Comparison of ENCODE assay signal across 9 cellular contexts in genomic region chr3:52703356-52703755, GRCh38. TPM values are rescaled to one million over a fixed set of nuclear protein-coding genes. Genes with fewer than 3 reads are reported as not detected.
DNase-seq lines count a peak whose midpoint lies in the region; ATAC-seq and TF ChIP-seq lines count a peak whose summit lies in the region.
"Had no signal": no experiment of that assay in that cellular context is flagged by ENCODE, and none has a peak within 500 bp of the region (broad histone marks: within the 10 kb centered on the region; RNA-seq: fewer than 3 reads in every experiment).

No MANE protein-coding gene starts in this region.

- no peak for DNase-seq in CD4-positive, alpha-beta memory T cell
- peak; percentile 61 for DNase-seq in KBM-7
- DNase-seq in activated naive CD8-positive, alpha-beta T cell treated with anti-CD3 and anti-CD28 coated beads, Interleukin-2, amount 50 U/mL, for 24 hours: no peak
- no peak for DNase-seq in nephron progenitor cell
- no peak for DNase-seq in heart right ventricle
- no peak for DNase-seq in caudate nucleus (lab: John Stamatoyannopoulos, UW)
- DNase-seq: midbrain, NCI-H2171 treated with DMSO at 0.1 percent for 48 hours had no signal

- no peak overlapping the region for H3K27ac ChIP-seq in CD4-positive, alpha-beta memory T cell (ENCODE audit: low read depth, low read length)
- no peak overlapping the region for H3K27ac ChIP-seq in heart right ventricle
- no peak overlapping the region for H3K27ac ChIP-seq in caudate nucleus (ENCODE audit: low read depth, low read length)

- H3K27ac Mint-ChIP-seq in CD4-positive, alpha-beta memory T cell: peak overlapping the region in 2 of 7 donors; percentile 60 to 99
- H3K27ac Mint-ChIP-seq in activated naive CD8-positive, alpha-beta T cell treated with anti-CD3 and anti-CD28 coated beads, Interleukin-2, amount 50 U/mL, for 24 hours: no peak overlapping the region
- no peak overlapping the region for H3K27ac Mint-ChIP-seq in nephron progenitor cell

- CTCF ChIA-PET in CD4-positive, alpha-beta memory T cell (lab: Charles Lee; ENCODE audit: partially characterized antibody): no interaction called here

- no peaks in the 10 kb centered on the region for H3K9me3 Mint-ChIP-seq in CD4-positive, alpha-beta memory T cell
- no peaks in the 10 kb centered on the region for H3K9me3 Mint-ChIP-seq in activated naive CD8-positive, alpha-beta T cell treated with anti-CD3 and anti-CD28 coated beads, Interleukin-2, amount 50 U/mL, for 24 hours
- no peaks in the 10 kb centered on the region for H3K9me3 Mint-ChIP-seq in nephron progenitor cell

- H3K27me3 ChIP-seq in CD4-positive, alpha-beta memory T cell (ENCODE audit: insufficient read depth, low read length): no peaks in the 10 kb centered on the region
- no peaks in the 10 kb centered on the region for H3K27me3 ChIP-seq in heart right ventricle

- intact Hi-C loops in CD4-positive, alpha-beta memory T cell (cut with micrococcal nuclease): no loop called here
- intact Hi-C loops in heart right ventricle (cut with DNase I): no loop called here

- H3K4me3 Mint-ChIP-seq in CD4-positive, alpha-beta memory T cell: peak overlapping the region in 6 of 8 donors; percentile 17 to 77 (median 54)
- H3K4me3 Mint-ChIP-seq in activated naive CD8-positive, alpha-beta T cell treated with anti-CD3 and anti-CD28 coated beads, Interleukin-2, amount 50 U/mL, for 24 hours: peak overlapping the region; percentile 94
- H3K4me3 Mint-ChIP-seq in nephron progenitor cell: peak overlapping the region; percentile 98

- TF ChIP-seq CTCF in nephron progenitor cell (IDR thresholded peaks at IDR 0.05) (no peak), heart right ventricle (IDR thresholded peaks at IDR 0.05) (no peak)

- WGBS in heart right ventricle, 2 donors: 91 to 94% methylated on average over 5 of the region's 5 CpGs

- no peaks in the 10 kb centered on the region for H3K27me3 Mint-ChIP-seq in CD4-positive, alpha-beta memory T cell
- H3K27me3 Mint-ChIP-seq in activated naive CD8-positive, alpha-beta T cell treated with anti-CD3 and anti-CD28 coated beads, Interleukin-2, amount 50 U/mL, for 24 hours: no peaks in the 10 kb centered on the region
- H3K27me3 Mint-ChIP-seq in nephron progenitor cell (ENCODE audit: low read depth, poor library complexity): peaks cover 6% of the 10 kb centered on the region

- peaks cover 39% of the 10 kb centered on the region for H3K4me1 ChIP-seq in CD4-positive, alpha-beta memory T cell (ENCODE audit: insufficient read depth, low read length)
- H3K4me1 ChIP-seq in heart right ventricle: peaks cover 8 to 40% (median 31%) of the 10 kb centered on the region in 9 donors

- POLR2A ChIA-PET in CD4-positive, alpha-beta memory T cell (lab: Charles Lee; ENCODE audit: partially characterized antibody): interaction anchor here (1.6 kb wide), 1 partner anchor 18 kb away, joined by 9 read pairs; the partner anchor contains the start of genes GNL3 and PBRM1

- peaks cover 16 to 49% (median 26%) of the 10 kb centered on the region in 4 donors for H3K4me1 Mint-ChIP-seq in CD4-positive, alpha-beta memory T cell
- H3K4me1 Mint-ChIP-seq in activated naive CD8-positive, alpha-beta T cell treated with anti-CD3 and anti-CD28 coated beads, Interleukin-2, amount 50 U/mL, for 24 hours: peaks cover 32% of the 10 kb centered on the region
- peaks cover 34% of the 10 kb centered on the region for H3K4me1 Mint-ChIP-seq in nephron progenitor cell

- no peak overlapping the region for H3K4me3 ChIP-seq in CD4-positive, alpha-beta memory T cell (ENCODE audit: low read length in 2 of 2)
- H3K4me3 ChIP-seq in heart right ventricle: no peak overlapping the region

- no peak for ATAC-seq in activated naive CD8-positive, alpha-beta T cell treated with anti-CD3 and anti-CD28 coated beads, Interleukin-2, amount 50 U/mL, for 24 hours
- no peak for ATAC-seq in heart right ventricle
- ATAC-seq in HG02759 (IDR thresholded peaks at IDR 0.05; ENCODE audit: unreplicated experiment): no peak

- H3K36me3 Mint-ChIP-seq in CD4-positive, alpha-beta memory T cell: peaks cover 0 to 30% of the 10 kb centered on the region in 2 donors
- H3K36me3 Mint-ChIP-seq in activated naive CD8-positive, alpha-beta T cell treated with anti-CD3 and anti-CD28 coated beads, Interleukin-2, amount 50 U/mL, for 24 hours (ENCODE audit: low read depth): peaks cover 16% of the 10 kb centered on the region
- H3K36me3 Mint-ChIP-seq in nephron progenitor cell (ENCODE audit: low read depth): peaks cover 10% of the 10 kb centered on the region

- no peaks in the 10 kb centered on the region for H3K9me3 ChIP-seq in CD4-positive, alpha-beta memory T cell (ENCODE audit: control insufficient read depth in 1 of 2, low read length in 2 of 2)
- no peaks in the 10 kb centered on the region for H3K9me3 ChIP-seq in heart right ventricle

- in situ Hi-C loops in KBM-7 (cut with MboI; ENCODE audit: low pct_unique_long_range_greater_than_20kb, low sequenced_read_pairs): no loop called here

- peaks cover 11% of the 10 kb centered on the region for H3K36me3 ChIP-seq in CD4-positive, alpha-beta memory T cell (ENCODE audit: insufficient read depth, low read length)
- H3K36me3 ChIP-seq in heart right ventricle: peaks cover 0 to 32% (median 14%) of the 10 kb centered on the region in 9 donors

RNA-seq across cellular contexts. Expression of gene GLT8D1, which starts 2.2 kb away (rescaled TPM):
- 10 to 100 TPM; 49.7 to 49.9 TPM for total RNA-seq in CD4-positive, alpha-beta memory T cell
- polyA plus RNA-seq in CD4-positive, alpha-beta memory T cell: 10 to 100 TPM; 61.1 to 68.8 TPM
- total RNA-seq in heart right ventricle: 10 to 100 TPM; 23.0 to 31.9 (median 28.4) TPM
- 10 to 100 TPM; 30.1 to 37.9 TPM for polyA plus RNA-seq in heart right ventricle

RNA-seq across cellular contexts. Expression of gene SPCS1, which starts 2.5 kb away (rescaled TPM):
- total RNA-seq in CD4-positive, alpha-beta memory T cell: 10 to 100 TPM; 90.5 to 94.7 TPM
- polyA plus RNA-seq in CD4-positive, alpha-beta memory T cell: 100 to 1,000 TPM; 315 to 331 TPM
- 10 to 100 TPM; 74.3 to 97.6 (median 82.2) TPM for total RNA-seq in heart right ventricle
- polyA plus RNA-seq in heart right ventricle: 100 to 1,000 TPM in 1 of 2 donors, 10 to 100 TPM in 1; 21.7 to 122 TPM

RNA-seq across cellular contexts. Expression of gene GNL3, which starts 17.5 kb away (rescaled TPM):
- 10 to 100 TPM; 80.3 to 88.4 TPM for total RNA-seq in CD4-positive, alpha-beta memory T cell
- 10 to 100 TPM; 47.9 to 70.1 TPM for polyA plus RNA-seq in CD4-positive, alpha-beta memory T cell
- 10 to 100 TPM; 20.6 to 45.1 (median 25.7) TPM for total RNA-seq in heart right ventricle
- 10 to 100 TPM; 39.4 to 60.4 TPM for polyA plus RNA-seq in heart right ventricle

RNA-seq across cellular contexts. Expression of gene PBRM1, which starts 17.6 kb away (rescaled TPM):
- total RNA-seq in CD4-positive, alpha-beta memory T cell: 10 to 100 TPM; 74.2 to 78.5 TPM
- polyA plus RNA-seq in CD4-positive, alpha-beta memory T cell: 10 to 100 TPM; 67.9 to 91.6 TPM
- total RNA-seq in heart right ventricle: 10 to 100 TPM; 41.6 to 63.9 (median 51.7) TPM
- polyA plus RNA-seq in heart right ventricle: 1 to 10 TPM; 6.0 to 8.0 TPM
